In the genomic region with DNA sequence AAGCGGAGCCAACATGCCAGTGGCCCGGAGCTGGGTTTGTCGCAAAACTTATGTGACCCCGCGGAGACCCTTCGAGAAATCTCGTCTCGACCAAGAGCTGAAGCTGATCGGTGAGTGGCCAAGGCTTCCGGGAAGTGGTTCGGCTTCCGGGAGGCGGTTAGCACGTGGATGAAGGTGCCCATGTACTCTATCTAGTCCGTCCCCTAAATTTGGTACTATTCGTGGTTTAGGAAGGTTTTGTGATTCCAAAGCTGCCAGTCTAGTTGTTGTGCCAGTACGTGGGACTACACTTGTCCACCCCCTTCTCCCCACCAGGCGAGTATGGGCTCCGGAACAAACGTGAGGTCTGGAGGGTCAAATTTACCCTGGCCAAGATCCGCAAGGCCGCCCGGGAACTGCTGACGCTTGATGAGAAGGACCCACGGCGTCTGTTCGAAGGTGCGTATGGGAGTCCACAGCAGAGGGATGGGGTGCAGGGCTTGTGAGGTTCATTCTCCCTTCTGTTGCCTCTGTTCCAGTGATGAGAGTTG, we compare ENCODE assay signal across 8 cellular contexts. TPM values are rescaled to one million over a fixed set of nuclear protein-coding genes. Genes with fewer than 3 reads are reported as not detected.
DNase-seq lines count a peak whose midpoint lies in the region; ATAC-seq and TF ChIP-seq lines count a peak whose summit lies in the region.

No MANE protein-coding gene starts in this region.

- H3K27ac ChIP-seq in BLaER1 treated with 17β-estradiol and CSF1 and Interleukin-3, amounts not matched to agents 10 nM and 100 nM = peak overlapping the region; percentile 95 to 100 (median 97)

- no peaks in the 10 kb centered on the region for H3K9me3 Mint-ChIP-seq in dendritic cell treated with granulocyte-macrophage colony-stimulating factor and Interleukin-4, amounts not matched to agents 40 ng/mL and 50 ng/mL, for 4 days
- no peaks in the 10 kb centered on the region for H3K9me3 Mint-ChIP-seq in natural killer cell treated with Interleukin-12 subunit alpha and Interleukin-12 subunit beta and Interleukin-15 and Interleukin-18, amount 100 ng/mL, for 72 hours

- H3K9ac ChIP-seq in BLaER1 treated with 17β-estradiol and CSF1 and Interleukin-3, amounts not matched to agents 10 nM and 100 nM = peak overlapping the region; percentile 91 to 99 (median 97)

- H3K4me1 ChIP-seq in BLaER1 treated with 17β-estradiol and CSF1 and Interleukin-3, amounts not matched to agents 10 nM and 100 nM = peaks cover 53 to 61% (median 53%) of the 10 kb centered on the region in 10 experiments

- intact Hi-C loops in dendritic cell treated with granulocyte-macrophage colony-stimulating factor and Interleukin-4, amounts not matched to agents 40 ng/mL and 50 ng/mL, for 4 days (cut with micrococcal nuclease) = loop anchor here (10.0 kb wide), 1 partner anchor 184 kb away; no protein-coding TSS in a partner anchor

- DNase-seq in LNCaP clone FGC (ENCODE audit: low read depth) (no peak), NCI-H2196 (lab: John Stamatoyannopoulos, UW; ENCODE audit: unreplicated experiment) (no peak)
- DNase-seq in natural killer cell treated with Interleukin-12 subunit alpha and Interleukin-12 subunit beta and Interleukin-15 and Interleukin-18, amount 100 ng/mL, for 72 hours (ENCODE audit: low spot score) = no peak

- ATAC-seq in natural killer cell treated with Interleukin-12 subunit alpha and Interleukin-12 subunit beta and Interleukin-15 and Interleukin-18, amount 100 ng/mL, for 72 hours = no peak
- ATAC-seq in GM19035 (IDR thresholded peaks at IDR 0.05; ENCODE audit: unreplicated experiment) = no peak
- no peak for ATAC-seq in GM21515 (IDR thresholded peaks at IDR 0.05; ENCODE audit: unreplicated experiment)
- ATAC-seq in HG03432 (IDR thresholded peaks at IDR 0.05; ENCODE audit: unreplicated experiment) = no peak

- H4K20me1 ChIP-seq in BLaER1 treated with 17β-estradiol and CSF1 and Interleukin-3, amounts not matched to agents 10 nM and 100 nM = peaks cover 33 to 54% (median 52%) of the 10 kb centered on the region in 11 experiments; a peak in 21 of 22 replicates

- no peaks in the 10 kb centered on the region; a peak in 1 of 22 replicates for H3K9me3 ChIP-seq in BLaER1 treated with 17β-estradiol and CSF1 and Interleukin-3, amounts not matched to agents 10 nM and 100 nM (replicated peaks in 1 of 11)

- H3K27me3 ChIP-seq in BLaER1 treated with 17β-estradiol and CSF1 and Interleukin-3, amounts not matched to agents 10 nM and 100 nM = no peaks in the 10 kb centered on the region

- H3K27me3 Mint-ChIP-seq in dendritic cell treated with granulocyte-macrophage colony-stimulating factor and Interleukin-4, amounts not matched to agents 40 ng/mL and 50 ng/mL, for 4 days = no peaks in the 10 kb centered on the region
- H3K27me3 Mint-ChIP-seq in natural killer cell treated with Interleukin-12 subunit alpha and Interleukin-12 subunit beta and Interleukin-15 and Interleukin-18, amount 100 ng/mL, for 72 hours = no peaks in the 10 kb centered on the region

- peak overlapping the region; percentile 81 to 98 (median 96) for H3K4me3 ChIP-seq in BLaER1 treated with 17β-estradiol and CSF1 and Interleukin-3, amounts not matched to agents 10 nM and 100 nM
- H3K4me3 ChIP-seq in LNCaP clone FGC (ENCODE audit: low read depth, low read length) = peak overlapping the region; percentile 72

- H3K27ac Mint-ChIP-seq in dendritic cell treated with granulocyte-macrophage colony-stimulating factor and Interleukin-4, amounts not matched to agents 40 ng/mL and 50 ng/mL, for 4 days = peak overlapping the region; percentile 91
- peak overlapping the region; percentile 97 to 98 for H3K27ac Mint-ChIP-seq in natural killer cell treated with Interleukin-12 subunit alpha and Interleukin-12 subunit beta and Interleukin-15 and Interleukin-18, amount 100 ng/mL, for 72 hours

- peak overlapping the region; percentile 87 to 99 (median 97) for H3K4me2 ChIP-seq in BLaER1 treated with 17β-estradiol and CSF1 and Interleukin-3, amounts not matched to agents 10 nM and 100 nM

- peaks cover 69% of the 10 kb centered on the region for H3K4me1 Mint-ChIP-seq in dendritic cell treated with granulocyte-macrophage colony-stimulating factor and Interleukin-4, amounts not matched to agents 40 ng/mL and 50 ng/mL, for 4 days (ENCODE audit: low read depth)
- peaks cover 47 to 51% of the 10 kb centered on the region in 2 donors for H3K4me1 Mint-ChIP-seq in natural killer cell treated with Interleukin-12 subunit alpha and Interleukin-12 subunit beta and Interleukin-15 and Interleukin-18, amount 100 ng/mL, for 72 hours (ENCODE audit: low read depth in 2 of 2)

- peaks cover 52 to 77% (median 66%) of the 10 kb centered on the region in 11 experiments for H3K36me3 ChIP-seq in BLaER1 treated with 17β-estradiol and CSF1 and Interleukin-3, amounts not matched to agents 10 nM and 100 nM

- no peak for TF ChIP-seq CTCF in LNCaP clone FGC (IDR thresholded peaks at IDR 0.05; ENCODE audit: control insufficient read depth, extremely low read depth, insufficient read depth)

- peak overlapping the region; percentile 90 for H3K4me3 Mint-ChIP-seq in dendritic cell treated with granulocyte-macrophage colony-stimulating factor and Interleukin-4, amounts not matched to agents 40 ng/mL and 50 ng/mL, for 4 days
- H3K4me3 Mint-ChIP-seq in natural killer cell treated with Interleukin-12 subunit alpha and Interleukin-12 subunit beta and Interleukin-15 and Interleukin-18, amount 100 ng/mL, for 72 hours = peak overlapping the region; percentile 97

- H3K36me3 Mint-ChIP-seq in dendritic cell treated with granulocyte-macrophage colony-stimulating factor and Interleukin-4, amounts not matched to agents 40 ng/mL and 50 ng/mL, for 4 days (ENCODE audit: low read depth) = peaks cover 63% of the 10 kb centered on the region
- H3K36me3 Mint-ChIP-seq in natural killer cell treated with Interleukin-12 subunit alpha and Interleukin-12 subunit beta and Interleukin-15 and Interleukin-18, amount 100 ng/mL, for 72 hours = peaks cover 40% of the 10 kb centered on the region

RNA-seq across cellular contexts. Expression of a gene that starts 0.6 kb away (rescaled TPM):
- 1,000 to 10,000 TPM in 1 of 2 donors, 100 to 1,000 TPM in 1; 774 to 1,402 TPM for total RNA-seq in natural killer cell treated with Interleukin-12 subunit alpha and Interleukin-12 subunit beta and Interleukin-15 and Interleukin-18, amount 100 ng/mL, for 72 hours

RNA-seq across cellular contexts. Expression of a gene that starts 10.1 kb away (rescaled TPM):
- 10 to 100 TPM; 15.5 to 26.2 TPM for total RNA-seq in natural killer cell treated with Interleukin-12 subunit alpha and Interleukin-12 subunit beta and Interleukin-15 and Interleukin-18, amount 100 ng/mL, for 72 hours

RNA-seq across cellular contexts. Expression of a gene that starts 11.9 kb away (rescaled TPM):
- total RNA-seq in natural killer cell treated with Interleukin-12 subunit alpha and Interleukin-12 subunit beta and Interleukin-15 and Interleukin-18, amount 100 ng/mL, for 72 hours = 10 to 100 TPM; 24.2 to 56.5 TPM

RNA-seq across cellular contexts. Expression of a gene that starts 21.6 kb away (rescaled TPM):
- under 1 TPM; 0.43 to 0.47 TPM for total RNA-seq in natural killer cell treated with Interleukin-12 subunit alpha and Interleukin-12 subunit beta and Interleukin-15 and Interleukin-18, amount 100 ng/mL, for 72 hours

RNA-seq across cellular contexts. Expression of a gene that starts 28.3 kb away (rescaled TPM):
- total RNA-seq in natural killer cell treated with Interleukin-12 subunit alpha and Interleukin-12 subunit beta and Interleukin-15 and Interleukin-18, amount 100 ng/mL, for 72 hours = 1 to 10 TPM in 1 of 2 donors, not detected in 1; 1.2 TPM
